In the genomic region with DNA sequence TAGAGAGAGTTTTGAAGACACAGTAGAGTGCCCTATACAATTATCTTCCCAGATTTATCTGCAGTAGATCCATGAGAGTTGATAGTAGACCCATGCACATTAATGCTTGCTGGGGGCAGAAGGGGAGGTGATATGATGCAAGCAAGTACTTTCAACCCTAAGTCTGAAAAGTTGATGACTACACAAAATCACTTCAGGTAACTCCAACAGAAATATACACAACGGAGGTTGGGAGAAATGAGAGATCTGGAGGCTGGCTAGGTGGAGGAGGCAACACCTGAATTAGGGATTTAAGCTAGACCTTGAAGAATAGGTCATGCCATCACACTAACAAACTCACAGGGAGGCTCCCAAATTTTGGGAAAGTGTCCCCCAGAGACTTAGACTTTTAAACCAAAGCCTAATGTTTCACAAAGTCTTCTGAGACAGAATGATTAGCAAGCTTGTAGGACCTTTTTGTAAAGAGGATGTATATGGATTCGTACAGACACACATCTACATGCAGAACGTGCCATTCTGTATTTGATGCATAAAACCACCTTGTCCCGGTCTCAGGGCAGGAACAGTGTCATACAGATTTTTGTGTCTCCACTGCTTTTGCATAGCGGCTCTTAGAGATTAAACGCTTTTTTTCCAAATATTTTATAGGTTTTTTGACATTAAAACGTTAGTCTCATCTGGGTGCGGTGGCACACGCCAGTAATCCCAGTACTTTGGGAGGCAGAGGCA, we compare ENCODE assay signal across 8 cellular contexts. TPM values are rescaled to one million over a fixed set of nuclear protein-coding genes. Genes with fewer than 3 reads are reported as not detected.
DNase-seq lines count a peak whose midpoint lies in the region; FAIRE-seq and TF ChIP-seq lines count a peak whose summit lies in the region.

No MANE protein-coding gene starts in this region.

- H3K36me3 ChIP-seq in kidney (ENCODE audit: control insufficient read depth in 1 of 2, insufficient read depth in 2 of 2, low read length in 2 of 2), result peaks cover 0 to 4% of the 10 kb centered on the region in 2 donors

- peaks cover 46% of the 10 kb centered on the region for H3K4me1 Mint-ChIP-seq in activated CD4-positive, alpha-beta T cell treated with anti-CD3 and anti-CD28 coated beads, Interleukin-2, amount 10 ng/mL, durations not matched to agents 7 days and 5 days

- no peaks in the 10 kb centered on the region for H3K9me3 ChIP-seq in kidney (ENCODE audit: control insufficient read depth in 1 of 2, low read length in 2 of 2)

- intact Hi-C loops in kidney (cut with DNase I), result no loop called here

- H3K27ac ChIP-seq in VCaP (peak overlapping the region; percentile 84), kidney (ENCODE audit: low read depth in 2 of 2, low read length in 2 of 2) (no peak overlapping the region), substantia nigra (ENCODE audit: low read depth, low read length, poor library complexity, severe bottlenecking) (peak overlapping the region; percentile 91)

- no peak overlapping the region for H3K9ac ChIP-seq in kidney (ENCODE audit: low read length in 2 of 2)

- FAIRE-seq in kidney (lab: Jason Lieb, UNC), result no peak

- peak overlapping the region; percentile 96 for H3K4me3 Mint-ChIP-seq in activated CD4-positive, alpha-beta T cell treated with anti-CD3 and anti-CD28 coated beads, Interleukin-2, amount 10 ng/mL, durations not matched to agents 7 days and 5 days

- peaks cover 5% of the 10 kb centered on the region for H3K9me3 Mint-ChIP-seq in activated CD4-positive, alpha-beta T cell treated with anti-CD3 and anti-CD28 coated beads, Interleukin-2, amount 10 ng/mL, durations not matched to agents 7 days and 5 days

- TF ChIP-seq CTCF in VCaP (conservative IDR thresholded peaks at IDR 0.05), result no peak
- no peak for TF ChIP-seq CTCF in kidney (IDR thresholded peaks at IDR 0.05; ENCODE audit: borderline replicate concordance, extremely low read depth, insufficient read depth)

- H3K27me3 Mint-ChIP-seq in activated CD4-positive, alpha-beta T cell treated with anti-CD3 and anti-CD28 coated beads, Interleukin-2, amount 10 ng/mL, durations not matched to agents 7 days and 5 days, result no peaks in the 10 kb centered on the region

- peaks cover 0 to 6% of the 10 kb centered on the region in 2 donors for H3K4me1 ChIP-seq in kidney (ENCODE audit: control insufficient read depth in 1 of 2, insufficient read depth in 1 of 2, low read depth in 1 of 2, low read length in 2 of 2)

- H3K36me3 Mint-ChIP-seq in activated CD4-positive, alpha-beta T cell treated with anti-CD3 and anti-CD28 coated beads, Interleukin-2, amount 10 ng/mL, durations not matched to agents 7 days and 5 days (ENCODE audit: low read depth), result peaks cover 22% of the 10 kb centered on the region

- no peak for DNase-seq in activated CD4-positive, alpha-beta T cell treated with anti-CD3 and anti-CD28 coated beads, Interleukin-2, amount 10 ng/mL, durations not matched to agents 7 days and 5 days
- DNase-seq in activated CD4-positive, alpha-beta T cell treated with anti-CD3 and anti-CD28 coated beads, Interleukin-2, amount 50 U/mL, for 4 hours, result no peak
- DNase-seq in kidney (no peak), substantia nigra (lab: John Stamatoyannopoulos, UW) (no peak), 8988T (no peak), glomerular visceral epithelial cell (ENCODE audit: extremely low spot score) (no peak)
- DNase-seq in effector CD4-positive, alpha-beta T cell, result no peak

- H3K27ac Mint-ChIP-seq in activated CD4-positive, alpha-beta T cell treated with anti-CD3 and anti-CD28 coated beads, Interleukin-2, amount 10 ng/mL, durations not matched to agents 7 days and 5 days, result peak overlapping the region; percentile 97

- CTCF ChIA-PET in activated CD4-positive, alpha-beta T cell treated with anti-CD3 and anti-CD28 coated beads, Interleukin-2, amount 10 ng/mL, durations not matched to agents 7 days and 5 days (lab: Charles Lee), result interaction anchor here (0.6 to 2.9 kb wide), 18 partner anchors 10 to 756 kb away, joined by 3 to 12 read pairs (median 3); a partner anchor contains a TSS

- POLR2A ChIA-PET in activated CD4-positive, alpha-beta T cell treated with anti-CD3 and anti-CD28 coated beads, Interleukin-2, amount 10 ng/mL, durations not matched to agents 7 days and 5 days (lab: Charles Lee), result interaction anchor here (0.9 kb wide), 1 partner anchor 91 kb away, joined by 3 read pairs; a partner anchor contains a TSS

- H3K4me3 ChIP-seq in kidney (ENCODE audit: low read length in 2 of 2), result peak overlapping the region; percentile 84 to 95

RNA-seq across cellular contexts. Expression of a gene that starts 0.9 kb away (rescaled TPM):
- total RNA-seq in activated CD4-positive, alpha-beta T cell treated with anti-CD3 and anti-CD28 coated beads, Interleukin-2, amount 10 ng/mL, durations not matched to agents 7 days and 5 days, result 10 to 100 TPM; 37.2 to 38.4 TPM
- 34.8 TPM for total RNA-seq in kidney
- polyA plus RNA-seq in kidney (ENCODE audit: insufficient read depth, low read depth, low replicate concordance), result 58.9 TPM

RNA-seq across cellular contexts. Expression of a gene that starts 43.8 kb away (rescaled TPM):
- total RNA-seq in activated CD4-positive, alpha-beta T cell treated with anti-CD3 and anti-CD28 coated beads, Interleukin-2, amount 10 ng/mL, durations not matched to agents 7 days and 5 days, result not detected
- not detected for total RNA-seq in kidney
- not detected for polyA plus RNA-seq in kidney (ENCODE audit: insufficient read depth, low read depth, low replicate concordance)

RNA-seq across cellular contexts. Expression of a gene that starts 47.9 kb away (rescaled TPM):
- total RNA-seq in activated CD4-positive, alpha-beta T cell treated with anti-CD3 and anti-CD28 coated beads, Interleukin-2, amount 10 ng/mL, durations not matched to agents 7 days and 5 days, result 10 to 100 TPM; 28.7 to 29.4 TPM
- 25.5 TPM for total RNA-seq in kidney
- 19.3 TPM for polyA plus RNA-seq in kidney (ENCODE audit: insufficient read depth, low read depth, low replicate concordance)

Comparison
In these comparisons a context has a peak if more than half of its experiments do, and no peak if none do; other contexts are left out.
1. H3K27ac ChIP-seq: peak in VCaP (single experiment) and substantia nigra (single experiment); none in kidney (0 of 2).